ENCODE assay signal across 1 cellular context in the genomic region with DNA sequence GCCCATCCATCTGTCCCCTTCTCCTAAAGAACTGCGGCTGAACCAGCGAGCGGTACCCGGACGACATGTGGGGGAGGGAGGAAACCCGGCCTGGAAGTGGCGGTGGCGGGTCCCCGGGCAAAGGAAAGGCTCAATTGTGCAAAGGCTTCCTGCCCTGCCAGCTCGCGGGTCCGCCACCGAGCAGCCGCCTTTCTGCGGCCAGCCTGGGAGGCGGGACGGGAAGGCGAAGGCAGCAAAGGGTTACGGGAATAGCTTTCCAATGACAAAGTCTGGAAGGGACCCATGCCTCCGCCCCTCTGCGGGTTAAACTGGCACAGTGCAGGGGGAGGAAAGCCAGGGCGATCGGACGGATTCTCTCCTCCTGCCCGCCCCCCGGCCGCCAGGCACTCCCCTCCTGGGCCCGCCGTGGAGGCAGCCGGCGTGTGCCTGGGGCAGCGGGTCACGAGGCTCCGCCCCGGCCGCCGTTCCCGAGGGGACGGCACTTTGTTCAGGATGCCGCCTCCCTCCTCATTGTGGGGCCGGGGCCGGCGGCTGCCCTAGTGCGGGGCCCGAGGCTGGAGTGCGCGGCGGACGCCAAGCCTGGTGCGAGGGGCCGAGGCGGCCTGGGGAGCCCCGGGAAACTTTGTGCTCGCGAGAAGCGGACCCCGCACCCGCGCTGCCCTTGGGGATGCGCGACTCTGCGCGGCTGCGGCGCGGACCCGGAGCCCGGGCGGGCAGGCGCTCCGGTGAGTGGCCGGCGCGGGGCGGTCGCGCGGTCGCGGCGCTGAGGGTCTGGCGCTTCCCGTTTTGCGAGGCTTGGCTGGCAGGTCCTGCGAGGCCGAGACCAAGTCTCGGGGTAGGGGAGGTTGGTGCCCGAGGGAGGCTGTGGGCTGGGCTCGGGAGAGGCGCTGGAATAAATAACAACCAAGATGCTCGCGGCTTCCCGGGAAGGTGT.
TF ChIP-seq lines count a peak whose summit lies in the region.

A gene with protein sequence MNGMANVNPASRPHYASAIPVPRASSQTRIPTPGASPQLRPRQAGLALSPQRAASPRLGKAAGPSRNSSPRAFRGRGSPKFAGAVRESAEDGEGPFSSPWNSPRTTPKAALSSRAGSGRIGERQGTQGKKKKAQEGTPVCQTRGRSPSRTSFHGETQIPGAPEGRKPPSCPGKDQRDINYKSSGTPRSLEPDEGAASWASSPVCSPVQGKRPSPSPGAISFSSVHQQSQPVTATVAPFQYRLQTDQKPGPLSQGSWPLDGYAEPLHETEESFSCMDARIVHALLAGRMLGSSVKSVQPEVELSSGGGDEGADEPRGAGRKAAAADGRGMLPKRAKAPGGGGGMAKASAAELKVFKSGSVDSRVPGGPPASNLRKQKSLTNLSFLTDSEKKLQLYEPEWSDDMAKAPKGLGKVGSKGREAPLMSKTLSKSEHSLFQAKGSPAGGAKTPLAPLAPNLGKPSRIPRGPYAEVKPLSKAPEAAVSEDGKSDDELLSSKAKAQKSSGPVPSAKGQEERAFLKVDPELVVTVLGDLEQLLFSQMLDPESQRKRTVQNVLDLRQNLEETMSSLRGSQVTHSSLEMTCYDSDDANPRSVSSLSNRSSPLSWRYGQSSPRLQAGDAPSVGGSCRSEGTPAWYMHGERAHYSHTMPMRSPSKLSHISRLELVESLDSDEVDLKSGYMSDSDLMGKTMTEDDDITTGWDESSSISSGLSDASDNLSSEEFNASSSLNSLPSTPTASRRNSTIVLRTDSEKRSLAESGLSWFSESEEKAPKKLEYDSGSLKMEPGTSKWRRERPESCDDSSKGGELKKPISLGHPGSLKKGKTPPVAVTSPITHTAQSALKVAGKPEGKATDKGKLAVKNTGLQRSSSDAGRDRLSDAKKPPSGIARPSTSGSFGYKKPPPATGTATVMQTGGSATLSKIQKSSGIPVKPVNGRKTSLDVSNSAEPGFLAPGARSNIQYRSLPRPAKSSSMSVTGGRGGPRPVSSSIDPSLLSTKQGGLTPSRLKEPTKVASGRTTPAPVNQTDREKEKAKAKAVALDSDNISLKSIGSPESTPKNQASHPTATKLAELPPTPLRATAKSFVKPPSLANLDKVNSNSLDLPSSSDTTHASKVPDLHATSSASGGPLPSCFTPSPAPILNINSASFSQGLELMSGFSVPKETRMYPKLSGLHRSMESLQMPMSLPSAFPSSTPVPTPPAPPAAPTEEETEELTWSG (N-terminal part only) (plus strand): TSS at position 510 of the 934 bp plus-strand sequence. CDS start 83,758 bp downstream, outside the sequence.

TF ChIP-seq in SK-N-SH, 30 proteins besides CTCF, POLR2A, EP300 and RAD21 (continued from another document):
- peak; percentile 20; the same call in 1 of the 2 replicates for TF ChIP-seq ZBTB33 (IDR thresholded peaks at IDR 0.05; ENCODE audit: borderline replicate concordance, low read depth)
- TF ChIP-seq FOXM1 (IDR thresholded peaks at IDR 0.05; ENCODE audit: low read depth), result no peak
- TF ChIP-seq TAF1 (IDR thresholded peaks at IDR 0.05; ENCODE audit: borderline replicate concordance, low read depth, low read length), result peak; percentile 59; the same call in 1 of the 2 replicates
- peak; percentile 41 for TF ChIP-seq JUND (IDR thresholded peaks at IDR 0.05)
- TF ChIP-seq FOXJ3 (CRISPR knock-in tag; IDR thresholded peaks at IDR 0.05), result no peak
- peak; percentile 77 for TF ChIP-seq NFIC (IDR thresholded peaks at IDR 0.05; ENCODE audit: borderline replicate concordance)
- TF ChIP-seq SIN3A (IDR thresholded peaks at IDR 0.05; ENCODE audit: borderline replicate concordance, low read depth, low read length), result no peak
- no peak for TF ChIP-seq RCOR1 (IDR thresholded peaks at IDR 0.05; ENCODE audit: low read length)
- TF ChIP-seq USF1 (IDR thresholded peaks at IDR 0.05; ENCODE audit: borderline replicate concordance, low read depth), result 0 out of 2 replicates have a peak, but pooled peaks have one; percentile 53
- TF ChIP-seq, protein P1, sequence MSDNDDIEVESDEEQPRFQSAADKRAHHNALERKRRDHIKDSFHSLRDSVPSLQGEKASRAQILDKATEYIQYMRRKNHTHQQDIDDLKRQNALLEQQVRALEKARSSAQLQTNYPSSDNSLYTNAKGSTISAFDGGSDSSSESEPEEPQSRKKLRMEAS (IDR thresholded peaks at IDR 0.05; ENCODE audit: low read depth), result peak; percentile 58; the same call in 1 of the 2 replicates
- TF ChIP-seq RXRA (IDR thresholded peaks at IDR 0.05; ENCODE audit: borderline replicate concordance, low read depth), result peak; percentile 95
- TF ChIP-seq YY1 (IDR thresholded peaks at IDR 0.05; ENCODE audit: low read depth), result no peak
- TF ChIP-seq TEAD4 (IDR thresholded peaks at IDR 0.05; ENCODE audit: borderline replicate concordance, insufficient read depth), result peak; percentile 77
- peak; percentile 54; the same call in 1 of the 2 replicates for TF ChIP-seq FOSL2 (IDR thresholded peaks at IDR 0.05; ENCODE audit: borderline replicate concordance, low read depth)
